In the genomic region with DNA sequence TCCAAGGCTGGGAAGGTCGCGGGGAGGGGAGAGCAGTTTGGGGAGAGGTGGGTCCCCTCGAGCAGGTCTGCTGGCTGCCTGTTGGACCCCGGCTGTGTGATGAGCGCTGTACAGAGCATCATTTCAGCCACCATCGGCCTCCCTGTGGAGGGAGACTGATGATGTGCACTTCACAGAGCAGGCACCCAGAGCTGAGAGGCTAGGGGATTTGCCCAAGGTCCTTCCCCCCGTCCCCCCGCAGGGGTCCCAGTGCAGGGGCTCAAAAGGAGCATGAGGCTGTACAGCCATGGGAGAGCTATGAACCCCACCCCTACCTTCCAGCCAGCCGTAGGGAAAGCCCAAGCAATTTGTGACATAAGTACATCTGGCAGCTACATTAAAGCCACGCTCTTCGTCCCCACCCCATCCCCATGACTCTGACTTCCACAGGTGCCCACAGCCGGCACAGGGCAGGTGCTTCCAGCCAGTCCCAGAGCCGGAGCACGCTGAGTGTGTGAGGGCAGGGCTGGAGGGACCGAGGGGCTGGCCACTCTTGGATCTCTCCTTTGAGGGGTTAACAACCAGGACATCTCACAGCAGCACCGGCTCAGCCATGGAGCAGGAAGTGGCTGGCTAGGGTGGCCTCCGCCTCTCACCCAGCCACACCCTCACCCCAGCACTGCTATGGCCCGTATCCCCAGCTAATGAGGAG, we compare ENCODE assay signal across 8 cellular contexts. TPM values are rescaled to one million over a fixed set of nuclear protein-coding genes. Genes with fewer than 3 reads are reported as not detected.
DNase-seq lines count a peak whose midpoint lies in the region; ATAC-seq, FAIRE-seq and TF ChIP-seq lines count a peak whose summit lies in the region.

No MANE protein-coding gene starts in this region.

- H3K27ac ChIP-seq in skeletal muscle tissue (ENCODE audit: low read depth, low read length): peak overlapping the region; percentile 81

- DNase-seq in HFF-Myc (ENCODE audit: extremely low read depth, low read depth): no peak
- DNase-seq in SW480 (ENCODE audit: low spot score): peak; percentile 27
- DNase-seq in endothelial cell (ENCODE audit: low spot score): no peak
- DNase-seq in GM12892 (ENCODE audit: insufficient read length): no peak
- DNase-seq in EL: no peak
- no peak for DNase-seq in T1000 (lab: John Stamatoyannopoulos, UW)

- no peak overlapping the region for H3K27ac Mint-ChIP-seq in endothelial cell (ENCODE audit: unreplicated experiment)

- peaks cover 31% of the 10 kb centered on the region for H3K4me1 Mint-ChIP-seq in endothelial cell (ENCODE audit: unreplicated experiment)

- ATAC-seq in GM21786 (IDR thresholded peaks at IDR 0.05; ENCODE audit: unreplicated experiment): no peak

- H3K9ac ChIP-seq in skeletal muscle tissue (ENCODE audit: low read depth in 1 of 3, low read length in 3 of 3): peak overlapping the region in 2 of 3 donors; percentile 33 to 62

- no peak for TF ChIP-seq POLR2A in GM12892 (IDR thresholded peaks at IDR 0.05; ENCODE audit: low read depth, low read length)

- H3K4me1 ChIP-seq in skeletal muscle tissue (ENCODE audit: control insufficient read depth in 3 of 3, insufficient read depth in 3 of 3, low read length in 3 of 3): peaks cover 44 to 78% (median 68%) of the 10 kb centered on the region in 3 donors

- H3K27me3 ChIP-seq in skeletal muscle tissue (ENCODE audit: control insufficient read depth in 3 of 3, insufficient read depth in 3 of 3, low read length in 3 of 3): peaks cover 0 to 9% (median 0%) of the 10 kb centered on the region in 3 donors

- FAIRE-seq in GM12892 (lab: Jason Lieb, UNC): no peak

- H3K9me3 ChIP-seq in skeletal muscle tissue (ENCODE audit: control insufficient read depth in 3 of 3, low read length in 3 of 3): no peaks in the 10 kb centered on the region

- no peaks in the 10 kb centered on the region for H3K9me3 Mint-ChIP-seq in endothelial cell (ENCODE audit: unreplicated experiment)

- H3K27me3 Mint-ChIP-seq in endothelial cell (ENCODE audit: unreplicated experiment): peaks cover 17% of the 10 kb centered on the region

- TF ChIP-seq CTCF in HFF-Myc (IDR thresholded peaks at IDR 0.05; ENCODE audit: low read depth, low read length, missing control alignments): no peak
- no peak for TF ChIP-seq CTCF in endothelial cell (IDR thresholded peaks at IDR 0.05; ENCODE audit: unreplicated experiment)

- peak overlapping the region; percentile 89 for H3K4me3 Mint-ChIP-seq in endothelial cell (ENCODE audit: unreplicated experiment)

- peaks cover 0 to 2% (median 0%) of the 10 kb centered on the region in 3 donors for H3K36me3 ChIP-seq in skeletal muscle tissue (ENCODE audit: control insufficient read depth in 3 of 3, insufficient read depth in 3 of 3, low read length in 3 of 3)

- peaks cover 21% of the 10 kb centered on the region for H3K36me3 Mint-ChIP-seq in endothelial cell (ENCODE audit: low read depth, unreplicated experiment)

- H3K4me3 ChIP-seq in HFF-Myc (replicated peaks; ENCODE audit: low read depth, low read length): peak overlapping the region; percentile 32; the same call in 1 of the 2 replicates
- H3K4me3 ChIP-seq in skeletal muscle tissue (ENCODE audit: low read length in 3 of 3): peak overlapping the region; percentile 32 to 72 (median 38)

RNA-seq across cellular contexts. Expression of gene FAM78A, which starts 2.3 kb away (rescaled TPM):
- total RNA-seq in endothelial cell (ENCODE audit: unreplicated experiment): 73.4 TPM
- 14.6 TPM for total RNA-seq in skeletal muscle tissue
- 6.8 TPM for polyA plus RNA-seq in GM12892 (2012; ENCODE audit: missing spikeins)

RNA-seq across cellular contexts. Expression of gene PLPP7, which starts 11.0 kb away (rescaled TPM):
- total RNA-seq in endothelial cell (ENCODE audit: unreplicated experiment) (4.9 TPM), skeletal muscle tissue (34.4 TPM)
- polyA plus RNA-seq in GM12892 (2012; ENCODE audit: missing spikeins): not detected
